In the genomic region with DNA sequence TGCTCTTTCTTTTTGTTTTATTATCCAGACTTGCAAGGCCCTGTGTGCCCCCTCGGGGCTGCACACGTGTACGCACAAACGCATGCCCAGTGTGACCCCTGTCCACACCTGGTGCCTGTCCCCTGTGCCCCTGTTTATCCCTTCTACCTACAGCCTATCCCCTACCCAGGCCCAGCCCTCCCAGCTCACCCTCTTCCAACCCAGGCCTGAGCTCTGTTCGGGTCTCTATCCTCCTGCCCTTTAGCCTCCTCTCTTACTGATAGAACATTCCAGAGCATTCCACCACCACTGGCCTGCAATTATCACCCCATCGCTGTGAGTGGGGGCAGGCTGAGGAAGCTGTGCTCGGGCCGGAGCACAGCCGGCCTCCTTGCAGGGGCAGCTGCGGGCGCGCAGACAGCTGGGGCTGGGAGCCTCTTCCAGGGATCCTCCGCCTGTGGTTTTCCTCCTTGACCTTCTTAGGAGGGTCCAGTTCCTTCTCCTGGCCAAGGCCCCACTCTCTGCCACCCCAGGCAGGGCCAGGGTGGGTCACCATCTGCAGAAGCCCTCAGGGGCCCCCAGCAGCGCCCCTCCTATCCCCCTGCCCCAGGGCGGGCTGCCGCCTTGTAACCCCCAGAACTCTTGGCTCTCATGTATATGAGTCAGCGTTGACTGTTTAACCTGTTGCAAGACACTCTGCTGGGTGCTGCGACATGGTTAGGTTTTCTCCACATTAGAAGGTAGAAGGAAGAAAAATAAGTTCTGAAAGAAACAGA, we compare ENCODE assay signal across 10 cellular contexts. TPM values are rescaled to one million over a fixed set of nuclear protein-coding genes. Genes with fewer than 3 reads are reported as not detected.
A peak's percentile ranks its signal among the peaks of the same experiment; 100 is the strongest.
DNase-seq lines count a peak whose midpoint lies in the region; ATAC-seq and TF ChIP-seq lines count a peak whose summit lies in the region.
"Had no signal": no experiment of that assay in that cellular context is flagged by ENCODE, and none has a peak within 500 bp of the region (broad histone marks: within the 10 kb centered on the region; RNA-seq: fewer than 3 reads in every experiment).

No MANE protein-coding gene starts in this region.

- H3K4me3 ChIP-seq in RWPE2 (ENCODE audit: severe bottlenecking) (no peak overlapping the region), heart right ventricle (no peak overlapping the region), sigmoid colon (no peak overlapping the region)

- H3K27me3 ChIP-seq in RWPE2 (ENCODE audit: insufficient read depth, poor library complexity, severe bottlenecking) (no peaks in the 10 kb centered on the region), heart right ventricle (no peaks in the 10 kb centered on the region), sigmoid colon (no peaks in the 10 kb centered on the region)

- intact Hi-C loops in heart right ventricle (cut with DNase I), result no loop called here
- intact Hi-C loops in sigmoid colon (cut with DNase I), result no loop called here

- H3K4me1 ChIP-seq in RWPE2 (ENCODE audit: insufficient read depth, poor library complexity, severe bottlenecking), result peaks cover 5% of the 10 kb centered on the region
- H3K4me1 ChIP-seq in heart right ventricle, result peaks cover 0 to 41% (median 19%) of the 10 kb centered on the region in 9 donors
- peaks cover 0 to 15% (median 0%) of the 10 kb centered on the region in 4 donors for H3K4me1 ChIP-seq in sigmoid colon

- H3K27ac ChIP-seq in RWPE2 (ENCODE audit: poor library complexity, severe bottlenecking) (no peak overlapping the region), heart right ventricle (peak overlapping the region in 4 of 10 donors; percentile 12 to 30 (median 20)), sigmoid colon (peak overlapping the region in 3 of 4 donors; percentile 14 to 65 (median 20))

- 72 to 77% methylated on average over 18 of the region's 18 CpGs for WGBS in heart right ventricle, 2 donors
- 67 to 76% methylated on average over 18 of the region's 18 CpGs for WGBS in sigmoid colon, 2 donors

- no peak overlapping the region for H3K4me3 Mint-ChIP-seq in stimulated activated naive B cell treated with anti-CD40 and anti-IgM and Interleukin-4, amounts not matched to agents 10 μg/mL and 1 μg/mL and 100 μg/mL, for 72 hours

- TF ChIP-seq CTCF in RWPE2 (IDR thresholded peaks at IDR 0.05; ENCODE audit: poor library complexity, severe bottlenecking) (no peak), heart right ventricle (IDR thresholded peaks at IDR 0.05) (no peak), sigmoid colon (IDR thresholded peaks at IDR 0.05) (no peak)

- H3K9me3 Mint-ChIP-seq in stimulated activated naive B cell treated with anti-CD40 and anti-IgM and Interleukin-4, amounts not matched to agents 10 μg/mL and 1 μg/mL and 100 μg/mL, for 72 hours, result no peaks in the 10 kb centered on the region

- TF ChIP-seq POLR2A in sigmoid colon (IDR thresholded peaks at IDR 0.05), result no peak

- H3K27me3 Mint-ChIP-seq in stimulated activated naive B cell treated with anti-CD40 and anti-IgM and Interleukin-4, amounts not matched to agents 10 μg/mL and 1 μg/mL and 100 μg/mL, for 72 hours, result no peaks in the 10 kb centered on the region

- H3K36me3 ChIP-seq in RWPE2 (ENCODE audit: low read depth), result no peaks in the 10 kb centered on the region
- no peaks in the 10 kb centered on the region for H3K36me3 ChIP-seq in heart right ventricle
- no peaks in the 10 kb centered on the region for H3K36me3 ChIP-seq in sigmoid colon

- H3K27ac Mint-ChIP-seq in stimulated activated naive B cell treated with anti-CD40 and anti-IgM and Interleukin-4, amounts not matched to agents 10 μg/mL and 1 μg/mL and 100 μg/mL, for 72 hours, result no peak overlapping the region

- peak; percentile 27 for DNase-seq in GM04504 (ENCODE audit: low read depth)
- DNase-seq in RWPE2 (ENCODE audit: low spot score), result no peak
- no peak for DNase-seq in heart right ventricle
- DNase-seq in sigmoid colon, result peak; percentile 65
- DNase-seq in activated CD4-positive, alpha-beta T cell treated with anti-CD3 and anti-CD28 coated beads, Interleukin-2, amount 50 U/mL, for 1 hour, result no peak
- no peak for DNase-seq in stimulated activated naive B cell treated with anti-CD40 and anti-IgM and Interleukin-4, amounts not matched to agents 10 μg/mL and 1 μg/mL and 100 μg/mL, for 72 hours
- DNase-seq: NCI-H1092, T-helper 1 cell had no signal

- H3K36me3 Mint-ChIP-seq in stimulated activated naive B cell treated with anti-CD40 and anti-IgM and Interleukin-4, amounts not matched to agents 10 μg/mL and 1 μg/mL and 100 μg/mL, for 72 hours, result peaks cover 0 to 2% of the 10 kb centered on the region in 2 donors

- ATAC-seq in RWPE2 (ENCODE audit: low read depth), result peak; percentile 76
- peak; percentile 25 to 77 (median 46) for ATAC-seq in heart right ventricle
- ATAC-seq in GM21526 (IDR thresholded peaks at IDR 0.05; ENCODE audit: low FRiP score, unreplicated experiment), result no peak
- ATAC-seq in stimulated activated naive B cell treated with anti-CD40 and anti-IgM and Interleukin-4, amounts not matched to agents 10 μg/mL and 1 μg/mL and 100 μg/mL, for 72 hours (replicated peaks), result no peak
- ATAC-seq in GM18520 (IDR thresholded peaks at IDR 0.05; ENCODE audit: unreplicated experiment), result no peak

- H3K4me1 Mint-ChIP-seq in stimulated activated naive B cell treated with anti-CD40 and anti-IgM and Interleukin-4, amounts not matched to agents 10 μg/mL and 1 μg/mL and 100 μg/mL, for 72 hours, result peaks cover 0 to 5% of the 10 kb centered on the region in 2 donors

- no peaks in the 10 kb centered on the region for H3K9me3 ChIP-seq in RWPE2 (ENCODE audit: severe bottlenecking)
- H3K9me3 ChIP-seq in heart right ventricle, result no peaks in the 10 kb centered on the region
- no peaks in the 10 kb centered on the region for H3K9me3 ChIP-seq in sigmoid colon

- no peak for TF ChIP-seq EP300 in sigmoid colon (IDR thresholded peaks at IDR 0.05)

RNA-seq across cellular contexts. Expression of a gene that starts 41.8 kb away (rescaled TPM):
- total RNA-seq in heart right ventricle (under 1 TPM; 0.28 to 0.56 (median 0.43) TPM), sigmoid colon (1 to 10 TPM in 3 of 4 donors, under 1 TPM in 1; 0.99 to 3.6 (median 1.4) TPM)
- polyA plus RNA-seq in heart right ventricle (under 1 TPM; 0.01 to 0.73 TPM), sigmoid colon (under 1 TPM; under 0.01 to 0.32 (median under 0.01) TPM)

Comparison
In these comparisons a context has a peak if more than half of its experiments do, and no peak if none do; other contexts are left out.
1. DNase-seq: peak in GM04504 (single experiment) and sigmoid colon (single experiment); none in RWPE2 (single experiment), heart right ventricle (0 of 2), activated CD4-positive, alpha-beta T cell treated with anti-CD3 and anti-CD28 coated beads, Interleukin-2, amount 50 U/mL, for 1 hour (single experiment) and stimulated activated naive B cell treated with anti-CD40 and anti-IgM and Interleukin-4, amounts not matched to agents 10 μg/mL and 1 μg/mL and 100 μg/mL, for 72 hours (single experiment).
2. ATAC-seq: peak in RWPE2 (single experiment) and heart right ventricle (8 of 8); none in GM21526 (single experiment), stimulated activated naive B cell treated with anti-CD40 and anti-IgM and Interleukin-4, amounts not matched to agents 10 μg/mL and 1 μg/mL and 100 μg/mL, for 72 hours (0 of 2) and GM18520 (single experiment).